In genomic region chr4:185369729-185370128, GRCh38 we compare ENCODE assay signal across 24 cellular contexts. TPM values are rescaled to one million over a fixed set of nuclear protein-coding genes. Genes with fewer than 3 reads are reported as not detected.
DNase-seq lines count a peak whose midpoint lies in the region; ATAC-seq, FAIRE-seq and TF ChIP-seq lines count a peak whose summit lies in the region.
"Had no signal": no experiment of that assay in that cellular context is flagged by ENCODE, and none has a peak within 500 bp of the region (broad histone marks: within the 10 kb centered on the region; RNA-seq: fewer than 3 reads in every experiment).

No MANE protein-coding gene starts in this region.

- H3K9me3 Mint-ChIP-seq in stimulated activated effector memory CD8-positive, alpha-beta T cell treated with anti-CD3 and anti-CD28 coated beads, Interleukin-12 subunit alpha, Interleukin-12 subunit beta, amount 100 ng/mL, for 72 hours, result no peaks in the 10 kb centered on the region
- H3K9me3 Mint-ChIP-seq: CD4-positive, CD25-positive, alpha-beta regulatory T cell had no signal

- H3K4me3 ChIP-seq in HEK293 (ENCODE audit: low read depth, low read length), result no peak overlapping the region
- H3K4me3 ChIP-seq in GM12878, result no peak overlapping the region
- H3K4me3 ChIP-seq: A549, SJCRH30 had no signal

- no peak for TF ChIP-seq POLR2A in GM12878 (IDR thresholded peaks at IDR 0.05; ENCODE audit: low read depth, low read length)
- TF ChIP-seq POLR2A in GM18505 (IDR thresholded peaks at IDR 0.05; ENCODE audit: borderline replicate concordance, extremely low read depth, insufficient read depth, insufficient read length), result no peak

- no peaks in the 10 kb centered on the region for H3K27me3 ChIP-seq in GM12878 (replicated peaks in 1 of 2; ENCODE audit: control insufficient read depth in 2 of 2, insufficient read depth in 2 of 2, low read length in 1 of 2)
- H3K27me3 ChIP-seq: SJCRH30 had no signal

- in situ Hi-C loops in GM12878 (cut with MboI), result no loop called here

- 91% methylated on average over 3 of the region's 3 CpGs for WGBS in GM12878 (ENCODE audit: insufficient coverage, insufficient replicate concordance, low lambda C conversion rate, missing lambda C conversion rate)

- POLR2A ChIA-PET in HEK293 (lab: Yijun Ruan, JAX), result no interaction called here
- POLR2A ChIA-PET in GM12878 (lab: Charles Lee), result no interaction called here

- H3K9ac ChIP-seq in GM12878 (ENCODE audit: control insufficient read depth, insufficient read depth, low read length), result no peak overlapping the region

- peak overlapping the region; percentile 40 for H3K27ac Mint-ChIP-seq in stimulated activated effector memory CD8-positive, alpha-beta T cell treated with anti-CD3 and anti-CD28 coated beads, Interleukin-12 subunit alpha, Interleukin-12 subunit beta, amount 100 ng/mL, for 72 hours
- H3K27ac Mint-ChIP-seq: CD4-positive, CD25-positive, alpha-beta regulatory T cell had no signal

- H3K4me1 ChIP-seq in HEK293 (ENCODE audit: control insufficient read depth, insufficient read depth, low read length), result no peaks in the 10 kb centered on the region
- no peaks in the 10 kb centered on the region for H3K4me1 ChIP-seq in GM12878 (ENCODE audit: control insufficient read depth, insufficient read depth, low read length)
- H3K4me1 ChIP-seq: A549, SJCRH30 had no signal

- SMC1A ChIA-PET in GM12878 (lab: Charles Lee; ENCODE audit: uncharacterized antibody, unreplicated experiment), result interaction anchor here (1.0 to 1.6 kb wide), 2 partner anchors 12 to 24 kb away, joined by 3 read pairs; no protein-coding TSS in a partner anchor

- H4K20me1 ChIP-seq in GM12878 (ENCODE audit: control insufficient read depth, insufficient read depth), result no peaks in the 10 kb centered on the region

- no peaks in the 10 kb centered on the region for H3K36me3 Mint-ChIP-seq in stimulated activated effector memory CD8-positive, alpha-beta T cell treated with anti-CD3 and anti-CD28 coated beads, Interleukin-12 subunit alpha, Interleukin-12 subunit beta, amount 100 ng/mL, for 72 hours

- no peak for TF ChIP-seq RAD21 in GM12878 (IDR thresholded peaks at IDR 0.05; ENCODE audit: insufficient read depth, low read depth, low read length)

- TF ChIP-seq EP300 in GM12878 (IDR thresholded peaks at IDR 0.05; ENCODE audit: borderline replicate concordance in 1 of 2, control insufficient read depth in 1 of 2, low read depth in 2 of 2, low read length in 2 of 2), result no peak

- H3K36me3 ChIP-seq in HEK293 (ENCODE audit: control insufficient read depth in 2 of 2, insufficient read depth in 1 of 2, low read length in 2 of 2) (peaks cover 0 to 34% of the 10 kb centered on the region in 2 experiments; a peak in 2 of 3 replicates), GM12878 (ENCODE audit: control insufficient read depth in 2 of 2, insufficient read depth in 2 of 2, low read length in 1 of 2) (peaks cover 1 to 47% of the 10 kb centered on the region in 2 experiments; a peak in 3 of 4 replicates)
- H3K36me3 ChIP-seq: SJCRH30 had no signal

- CTCF ChIA-PET in HEK293 (lab: Yijun Ruan, JAX), result no interaction called here
- CTCF ChIA-PET in GM12878 (lab: Yijun Ruan, JAX), result interaction anchor here (0.5 to 0.7 kb wide), 2 partner anchors 35 to 1265 kb away, joined by 5 read pairs; no protein-coding TSS in a partner anchor

- no peak for ATAC-seq in GM12878
- ATAC-seq in stimulated activated effector memory CD8-positive, alpha-beta T cell treated with anti-CD3 and anti-CD28 coated beads, Interleukin-12 subunit alpha, Interleukin-12 subunit beta, amount 100 ng/mL, for 72 hours, result no peak
- no peak for ATAC-seq in GM18909 (IDR thresholded peaks at IDR 0.05; ENCODE audit: poor library complexity, unreplicated experiment)
- ATAC-seq in GM18505 (IDR thresholded peaks at IDR 0.05; ENCODE audit: unreplicated experiment), result no peak
- ATAC-seq: A549 had no signal

- H3K27ac ChIP-seq in HEK293 (ENCODE audit: extremely low read depth, low read depth, low read length) (no peak overlapping the region), GM12878 (ENCODE audit: control insufficient read depth, insufficient read depth) (no peak overlapping the region)
- H3K27ac ChIP-seq: A549, SJCRH30 had no signal

- intact Hi-C loops in GM12878 (cut with micrococcal nuclease; ENCODE audit: unreplicated experiment), result no loop called here

- RAD21 ChIA-PET in GM12878 (lab: Charles Lee; ENCODE audit: unreplicated experiment), result no interaction called here

- FAIRE-seq in GM12878 (lab: Jason Lieb, UNC), result no peak
- FAIRE-seq: A549, GM19239, H54, RCC 7860 had no signal

- no peaks in the 10 kb centered on the region for H3K79me2 ChIP-seq in GM12878 (ENCODE audit: control insufficient read depth, insufficient read depth, low read length)

- no peaks in the 10 kb centered on the region for H3K9me3 ChIP-seq in HEK293 (ENCODE audit: control insufficient read depth, insufficient read depth, low read depth, low read length)
- H3K9me3 ChIP-seq in GM12878 (replicated peaks; ENCODE audit: control insufficient read depth, insufficient read depth, low read length), result no peaks in the 10 kb centered on the region
- H3K9me3 ChIP-seq: A549, SJCRH30 had no signal

- no peak overlapping the region for H2AFZ ChIP-seq in GM12878 (ENCODE audit: control insufficient read depth, low read depth, low read length)

- TF ChIP-seq CTCF in HEK293 (tag by site-specific recombination; IDR thresholded peaks at IDR 0.05), result no peak
- no peak for TF ChIP-seq CTCF in GM12878 (IDR thresholded peaks at IDR 0.05 in 2 of 3, conservative IDR thresholded peaks at IDR 0.05 in 1 of 3; ENCODE audit: control insufficient read depth in 2 of 3, extremely low read depth in 1 of 3, insufficient read depth in 1 of 3, low read depth in 3 of 3, low read length in 3 of 3)

- no peaks in the 10 kb centered on the region for H3K4me1 Mint-ChIP-seq in stimulated activated effector memory CD8-positive, alpha-beta T cell treated with anti-CD3 and anti-CD28 coated beads, Interleukin-12 subunit alpha, Interleukin-12 subunit beta, amount 100 ng/mL, for 72 hours
- H3K4me1 Mint-ChIP-seq: CD4-positive, CD25-positive, alpha-beta regulatory T cell had no signal

- no peak overlapping the region for H3K4me2 ChIP-seq in GM12878 (ENCODE audit: control insufficient read depth, insufficient read depth)
- H3K4me2 ChIP-seq: A549 had no signal

- DNase-seq in GM12878 (ENCODE audit: low read depth, low spot score) (no peak), fibroblast of peridontal ligament (ENCODE audit: extremely low read depth) (peak; percentile 19), NCI-H2029 treated with DMSO at 0.1 percent for 48 hours (lab: John Stamatoyannopoulos, UW) (no peak), NCI-H1092 (lab: John Stamatoyannopoulos, UW) (no peak)
- DNase-seq in stimulated activated effector memory CD8-positive, alpha-beta T cell treated with anti-CD3 and anti-CD28 coated beads, Interleukin-12 subunit alpha, Interleukin-12 subunit beta, amount 100 ng/mL, for 72 hours (ENCODE audit: low spot score in 2 of 2), result no peak
- DNase-seq: CD4-positive, CD25-positive, alpha-beta regulatory T cell; DMS 273 treated with DMSO at 0.1 percent for 48 hours; DMS79 treated with DMSO at 0.1 percent for 48 hours; KG1; NCI-H1092 treated with DMSO at 0.1 percent for 48 hours; NCI-H146; NCI-H2029; NCI-H345; NCI-H524; NCI-H774; OCI-M1; SJCRH30 had no signal

- no peak overlapping the region for H3K4me3 Mint-ChIP-seq in stimulated activated effector memory CD8-positive, alpha-beta T cell treated with anti-CD3 and anti-CD28 coated beads, Interleukin-12 subunit alpha, Interleukin-12 subunit beta, amount 100 ng/mL, for 72 hours
- H3K4me3 Mint-ChIP-seq: CD4-positive, CD25-positive, alpha-beta regulatory T cell had no signal

- TSS peak; percentile 3 for BruUV-seq in GM12878 (replicated peaks; lab: Mats Ljungman, UMichigan)

RNA-seq across cellular contexts. Expression of gene LRP2BP, which starts 26.0 kb away (rescaled TPM):
- 17.9 and 22.6 TPM in 2 replicates for total RNA-seq in GM12878 (2013; cell fraction: nucleolus; rRNA removed)
- total RNA-seq in GM12878 (2014; rRNA removed), result 0.82 and 0.85 TPM in 2 replicates
- 0.55 and 0.81 TPM in 2 replicates for total RNA-seq in GM12878 (2014; rRNA removed; fragmentation: Illumina TruSeq; extraction: Trizol)
- total RNA-seq in GM12878 (2021), result 0.48 and 0.62 TPM in 2 replicates
- 5.1 TPM for polyA plus RNA-seq in GM12878 (2011; ENCODE audit: low read depth)
- polyA plus RNA-seq in GM12878 (2011; rRNA removed), result 1.2 and 2.3 TPM in 2 replicates
- 0.13 and 0.24 TPM in 2 replicates for polyA plus RNA-seq in GM12878 (2011; cell fraction: cytosol; rRNA removed)
- 3.6 and 4.5 TPM in 2 replicates for polyA plus RNA-seq in GM12878 (2011; cell fraction: nucleus; rRNA removed)
- polyA plus RNA-seq in GM12878 (2012), result 4.5 and 6.1 TPM in 2 replicates
- polyA plus RNA-seq in GM12878 (2014; fragmentation: Illumina TruSeq; extraction: Trizol), result 0.16 and 0.29 TPM in 2 replicates
- 1 to 10 TPM; 1.5 to 2.3 TPM for polyA plus RNA-seq in GM12878 (2014; fragmentation: Nextera tagmentation; extraction: Ambion mirVana)
- 0.27 and 0.39 TPM in 2 replicates for polyA plus RNA-seq in GM12878 (2014; rRNA removed)
- 1 to 10 TPM; 4.5 to 5.2 TPM for polyA plus RNA-seq in GM12878 (2016; fragmentation: Nextera tagmentation; extraction: Ambion mirVana)
- 1.1 and 2.4 TPM in 2 replicates for polyA minus RNA-seq in GM12878 (2011; rRNA and poly(A)+ RNA removed)
- 0.67 and 0.94 TPM in 2 replicates for polyA minus RNA-seq in GM12878 (2011; cell fraction: cytosol; rRNA and poly(A)+ RNA removed)
- 3.3 and 3.4 TPM in 2 replicates for polyA minus RNA-seq in GM12878 (2011; cell fraction: nucleus; rRNA and poly(A)+ RNA removed)

RNA-seq across cellular contexts. Expression of gene ANKRD37, which starts 26.9 kb away (rescaled TPM):
- 92.7 and 109 TPM in 2 replicates for total RNA-seq in GM12878 (2013; cell fraction: nucleolus; rRNA removed)
- 21.0 and 26.8 TPM in 2 replicates for total RNA-seq in GM12878 (2014; rRNA removed)
- total RNA-seq in GM12878 (2014; rRNA removed; fragmentation: Illumina TruSeq; extraction: Trizol), result 11.4 and 13.4 TPM in 2 replicates
- 18.6 and 19.9 TPM in 2 replicates for total RNA-seq in GM12878 (2021)
- 201 TPM for polyA plus RNA-seq in GM12878 (2011; ENCODE audit: low read depth)
- polyA plus RNA-seq in GM12878 (2011; rRNA removed), result 67.9 and 80.1 TPM in 2 replicates
- 46.2 and 65.1 TPM in 2 replicates for polyA plus RNA-seq in GM12878 (2011; cell fraction: cytosol; rRNA removed)
- 48.1 and 72.6 TPM in 2 replicates for polyA plus RNA-seq in GM12878 (2011; cell fraction: nucleus; rRNA removed)
- polyA plus RNA-seq in GM12878 (2012), result 80.2 and 194 TPM in 2 replicates
- 9.9 and 10.6 TPM in 2 replicates for polyA plus RNA-seq in GM12878 (2014; fragmentation: Illumina TruSeq; extraction: Trizol)
- polyA plus RNA-seq in GM12878 (2014; fragmentation: Nextera tagmentation; extraction: Ambion mirVana), result 10 to 100 TPM; 24.1 to 24.2 TPM
- polyA plus RNA-seq in GM12878 (2014; rRNA removed), result 23.5 and 32.2 TPM in 2 replicates
- 10 to 100 TPM; 52.1 to 57.3 TPM for polyA plus RNA-seq in GM12878 (2016; fragmentation: Nextera tagmentation; extraction: Ambion mirVana)
- 28.2 and 31.1 TPM in 2 replicates for polyA minus RNA-seq in GM12878 (2011; rRNA and poly(A)+ RNA removed)
- 20.3 and 21.3 TPM in 2 replicates for polyA minus RNA-seq in GM12878 (2011; cell fraction: cytosol; rRNA and poly(A)+ RNA removed)
- 57.9 and 60.2 TPM in 2 replicates for polyA minus RNA-seq in GM12878 (2011; cell fraction: nucleus; rRNA and poly(A)+ RNA removed)

RNA-seq across cellular contexts. Expression of gene UFSP2, which starts 56.0 kb away (rescaled TPM):
- 28.4 and 32.5 TPM in 2 replicates for total RNA-seq in GM12878 (2013; cell fraction: nucleolus; rRNA removed)
- total RNA-seq in GM12878 (2014; rRNA removed) (31.6 and 35.9 TPM in 2 replicates), GM12878 (2014; rRNA removed; fragmentation: Illumina TruSeq; extraction: Trizol) (34.5 and 37.4 TPM in 2 replicates), GM12878 (2021) (23.3 and 25.4 TPM in 2 replicates)
- polyA plus RNA-seq in GM12878 (2011; ENCODE audit: low read depth), result 13.8 TPM
- polyA plus RNA-seq in GM12878 (2011; rRNA removed) (53.1 and 91.4 TPM in 2 replicates), GM12878 (2014; fragmentation: Illumina TruSeq; extraction: Trizol) (34.2 and 54.4 TPM in 2 replicates), GM12878 (2014; fragmentation: Nextera tagmentation; extraction: Ambion mirVana) (10 to 100 TPM; 40.9 to 42.5 TPM), GM12878 (2014; rRNA removed) (26.4 and 30.8 TPM in 2 replicates), GM12878 (2016; fragmentation: Nextera tagmentation; extraction: Ambion mirVana) (10 to 100 TPM; 49.0 to 51.5 TPM)
- polyA plus RNA-seq in GM12878 (2011; cell fraction: cytosol; rRNA removed), result 23.8 and 27.8 TPM in 2 replicates
- 17.0 and 17.5 TPM in 2 replicates for polyA plus RNA-seq in GM12878 (2011; cell fraction: nucleus; rRNA removed)
- polyA plus RNA-seq in GM12878 (2012), result 19.6 and 26.0 TPM in 2 replicates
- 34.9 and 47.2 TPM in 2 replicates for polyA minus RNA-seq in GM12878 (2011; rRNA and poly(A)+ RNA removed)
- polyA minus RNA-seq in GM12878 (2011; cell fraction: cytosol; rRNA and poly(A)+ RNA removed), result 13.0 and 16.0 TPM in 2 replicates
- polyA minus RNA-seq in GM12878 (2011; cell fraction: nucleus; rRNA and poly(A)+ RNA removed), result 11.2 and 12.8 TPM in 2 replicates
